In the genomic region with DNA sequence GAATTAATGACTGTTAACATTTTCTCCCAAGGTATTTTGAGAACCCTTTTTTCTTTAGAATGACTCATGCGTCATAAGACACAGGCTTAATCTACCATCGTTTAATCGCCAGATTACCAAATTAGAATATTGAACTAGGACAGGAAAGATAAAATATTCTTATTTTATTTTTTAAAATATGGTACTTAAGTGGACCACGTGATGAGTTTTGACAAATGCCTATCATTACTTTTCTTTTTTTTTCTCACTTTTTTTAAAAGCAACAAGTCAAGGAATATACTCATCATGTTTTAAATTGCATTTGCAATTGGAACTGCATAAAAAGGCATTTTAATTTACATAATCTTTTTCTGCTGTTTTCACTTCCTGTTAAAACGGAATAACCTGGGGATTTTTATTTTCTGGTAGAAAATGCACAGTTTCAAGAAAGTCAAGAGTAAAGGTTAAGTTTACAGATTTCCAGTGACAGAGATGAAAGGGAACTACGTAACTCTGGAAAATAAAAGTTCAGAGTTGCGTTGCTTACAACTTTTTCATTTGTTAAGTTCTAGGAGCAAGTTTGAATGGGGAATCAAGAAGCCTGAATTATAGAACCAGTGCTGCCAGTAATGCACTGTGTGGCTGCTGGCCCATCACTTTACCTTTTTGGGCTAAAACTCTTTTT, we compare ENCODE assay signal across 11 cellular contexts. TPM values are rescaled to one million over a fixed set of nuclear protein-coding genes. Genes with fewer than 3 reads are reported as not detected.
A peak's percentile ranks its signal among the peaks of the same experiment; 100 is the strongest.
DNase-seq lines count a peak whose midpoint lies in the region; ATAC-seq and TF ChIP-seq lines count a peak whose summit lies in the region.
"Had no signal": no experiment of that assay in that cellular context is flagged by ENCODE, and none has a peak within 500 bp of the region (broad histone marks: within the 10 kb centered on the region; RNA-seq: fewer than 3 reads in every experiment).

No MANE protein-coding gene starts in this region.

- H4K20me1 ChIP-seq in OCI-LY1 (ENCODE audit: insufficient read depth, low read length): no peaks in the 10 kb centered on the region

- peak overlapping the region; percentile 53 for H3K4me2 ChIP-seq in OCI-LY1 (ENCODE audit: low read length)

- peak overlapping the region; percentile 21 for H3K4me3 ChIP-seq in OCI-LY1 (ENCODE audit: low read depth, low read length, poor library complexity, severe bottlenecking)
- no peak overlapping the region for H3K4me3 ChIP-seq in right lobe of liver
- H3K4me3 ChIP-seq: thoracic aorta had no signal

- DNase-seq in right lobe of liver: no peak
- DNase-seq in SW 1271 (lab: John Stamatoyannopoulos, UW): no peak
- no peak for DNase-seq in caudate nucleus (lab: John Stamatoyannopoulos, UW)
- no peak for DNase-seq in SIG-M5 (lab: John Stamatoyannopoulos, UW)
- DNase-seq in activated CD4-positive, alpha-beta T cell treated with anti-CD3 and anti-CD28 coated beads for 48 hours: no peak
- DNase-seq: cortex of kidney had no signal

- H3K79me2 ChIP-seq in OCI-LY1 (ENCODE audit: insufficient read depth, low read length): peaks cover 15% of the 10 kb centered on the region

- H3F3A ChIP-seq in OCI-LY1 (ENCODE audit: insufficient read depth, low read length): no peaks in the 10 kb centered on the region; the same call in 1 of the 2 replicates

- peak overlapping the region; percentile 34 for H3K9ac ChIP-seq in OCI-LY1 (ENCODE audit: low read length)

- H3K9me3 ChIP-seq in OCI-LY1 (ENCODE audit: low read length): no peaks in the 10 kb centered on the region
- H3K9me3 ChIP-seq in right lobe of liver: no peaks in the 10 kb centered on the region
- H3K9me3 ChIP-seq: thoracic aorta had no signal

- no peak overlapping the region for H2AFZ ChIP-seq in OCI-LY1 (ENCODE audit: low read length)

- 36% methylated on average over 7 of the region's 7 CpGs for WGBS in right lobe of liver (ENCODE audit: insufficient coverage, low coverage, low lambda C conversion rate, missing lambda C conversion rate)

- peak overlapping the region; percentile 87 for H3K27ac ChIP-seq in OCI-LY1 (ENCODE audit: low read depth, low read length, poor library complexity, severe bottlenecking)
- H3K27ac ChIP-seq in right lobe of liver: peak overlapping the region; percentile 72 to 94 (median 83)
- no peak overlapping the region for H3K27ac ChIP-seq in caudate nucleus (ENCODE audit: low read depth, low read length)
- H3K27ac ChIP-seq: thoracic aorta had no signal

- TF ChIP-seq POLR2A in right lobe of liver (IDR thresholded peaks at IDR 0.05): no peak

- ATAC-seq in GM18511 (IDR thresholded peaks at IDR 0.05; ENCODE audit: unreplicated experiment) (peak; percentile 45), GM21717 (IDR thresholded peaks at IDR 0.05; ENCODE audit: unreplicated experiment) (peak; percentile 37), right lobe of liver (peak in 3 of 4 donors; percentile 0 to 4 (median 1))

- no peaks in the 10 kb centered on the region for H3K9me2 ChIP-seq in OCI-LY1 (ENCODE audit: low read depth, low read length)

- TF ChIP-seq CTCF in OCI-LY1 (IDR thresholded peaks at IDR 0.05; ENCODE audit: low read length) (no peak), right lobe of liver (IDR thresholded peaks at IDR 0.05) (no peak)

- peaks cover 70% of the 10 kb centered on the region for H3K4me1 ChIP-seq in OCI-LY1 (ENCODE audit: insufficient read depth, low read length, severe bottlenecking)
- peaks cover 0 to 95% (median 45%) of the 10 kb centered on the region in 4 donors for H3K4me1 ChIP-seq in right lobe of liver

- H3K36me3 ChIP-seq in OCI-LY1 (ENCODE audit: insufficient read depth, low read length) (peaks cover 28% of the 10 kb centered on the region), right lobe of liver (peaks cover 0 to 12% (median 0%) of the 10 kb centered on the region in 4 donors)
- H3K36me3 ChIP-seq: thoracic aorta had no signal

- intact Hi-C loops in right lobe of liver (cut with DNase I): no loop called here

- H3K27me3 ChIP-seq in OCI-LY1 (ENCODE audit: insufficient read depth, low read length) (no peaks in the 10 kb centered on the region), right lobe of liver (no peaks in the 10 kb centered on the region)

RNA-seq across cellular contexts. Expression of a gene that starts 23.6 kb away (rescaled TPM):
- 10 to 100 TPM; 20.5 to 53.0 (median 36.5) TPM for total RNA-seq in right lobe of liver

RNA-seq across cellular contexts. Expression of a gene that starts 35.6 kb away (rescaled TPM):
- total RNA-seq in right lobe of liver: under 1 TPM in 1 of 6 experiments, not detected in 5; 0.49 TPM
- total RNA-seq: SK-MEL-5, thoracic aorta had no signal
